14 cellular contexts compared by ENCODE assay signal in the genomic region with DNA sequence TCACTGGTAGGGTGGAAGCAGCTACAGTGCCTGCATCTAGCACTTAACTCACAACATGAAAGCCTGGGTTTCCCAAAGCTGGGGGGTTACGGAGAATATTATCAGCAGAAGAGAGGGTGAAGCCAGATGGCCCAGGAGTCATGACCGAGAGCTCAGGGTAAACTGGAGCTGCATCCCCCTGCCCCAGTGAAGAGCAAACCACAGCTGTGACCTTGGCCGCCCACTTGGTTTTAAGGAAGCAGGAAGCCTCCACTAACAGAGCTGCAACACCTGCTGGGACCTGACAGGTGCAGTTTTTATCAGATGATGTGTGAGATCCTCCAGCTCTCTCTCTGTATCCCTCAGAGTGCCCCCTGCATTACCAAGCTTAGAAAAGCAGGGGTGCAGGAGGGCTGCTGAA. TPM values are rescaled to one million over a fixed set of nuclear protein-coding genes. Genes with fewer than 3 reads are reported as not detected.
DNase-seq lines count a peak whose midpoint lies in the region; TF ChIP-seq lines count a peak whose summit lies in the region.
"Had no signal": no experiment of that assay in that cellular context is flagged by ENCODE, and none has a peak within 500 bp of the region (broad histone marks: within the 10 kb centered on the region; RNA-seq: fewer than 3 reads in every experiment).

No MANE protein-coding gene starts in this region.

- H3K9me3 Mint-ChIP-seq in endodermal cell, result no peaks in the 10 kb centered on the region
- no peaks in the 10 kb centered on the region for H3K9me3 Mint-ChIP-seq in progenitor cell of endocrine pancreas (ENCODE audit: low read depth)
- no peaks in the 10 kb centered on the region for H3K9me3 Mint-ChIP-seq in immature natural killer cell

- no peak overlapping the region for H3K4me3 ChIP-seq in endodermal cell (ENCODE audit: low read length)
- H3K4me3 ChIP-seq: BLaER1 treated with 17β-estradiol and CSF1 and Interleukin-3, amounts not matched to agents 10 nM and 100 nM; body of pancreas; uterus had no signal

- H3K27ac Mint-ChIP-seq in endodermal cell (no peak overlapping the region), progenitor cell of endocrine pancreas (peak overlapping the region; percentile 48), immature natural killer cell (peak overlapping the region in 1 of 6 donors; percentile 6)

- WGBS in endodermal cell (ENCODE audit: insufficient coverage in 1 of 2, insufficient read length in 1 of 2), 2 experiments, result 96 to 100% methylated on average over 2 to 3 of the region's 3 CpGs

- H3K27me3 Mint-ChIP-seq in endodermal cell (ENCODE audit: insufficient read depth) (no peaks in the 10 kb centered on the region), progenitor cell of endocrine pancreas (no peaks in the 10 kb centered on the region), immature natural killer cell (ENCODE audit: low read depth in 3 of 3) (peaks cover 0 to 2% (median 0%) of the 10 kb centered on the region in 3 donors)

- TF ChIP-seq CTCF in endodermal cell (conservative IDR thresholded peaks at IDR 0.05), result no peak
- TF ChIP-seq CTCF in progenitor cell of endocrine pancreas (IDR thresholded peaks at IDR 0.05; ENCODE audit: unreplicated experiment), result no peak

- DNase-seq in DMS53 (lab: John Stamatoyannopoulos, UW) (peak; percentile 83), NCI-H146 (lab: John Stamatoyannopoulos, UW) (peak; percentile 52), endodermal cell (peak; percentile 32), progenitor cell of endocrine pancreas (ENCODE audit: low spot score, unreplicated experiment) (no peak), GF-D8 (lab: John Stamatoyannopoulos, UW) (no peak), putamen (ENCODE audit: low spot score) (no peak), immature natural killer cell (no peak)
- DNase-seq: activated naive CD4-positive, alpha-beta T cell treated with Interleukin-2 at 50 U/mL for 16 hours; body of pancreas; effector CD8-positive, alpha-beta T cell; NCI-H1092 treated with DMSO at 0.1 percent for 48 hours; NCI-H524 treated with DMSO at 0.1 percent for 48 hours; uterus had no signal

- no peaks in the 10 kb centered on the region for H3K9me3 ChIP-seq in endodermal cell (ENCODE audit: control insufficient read depth, low read length)
- H3K9me3 ChIP-seq: BLaER1 treated with 17β-estradiol and CSF1 and Interleukin-3, amounts not matched to agents 10 nM and 100 nM; body of pancreas; uterus had no signal

- H3K36me3 Mint-ChIP-seq in endodermal cell (ENCODE audit: low read depth) (peaks cover 65% of the 10 kb centered on the region), progenitor cell of endocrine pancreas (ENCODE audit: insufficient read depth) (peaks cover 28% of the 10 kb centered on the region), immature natural killer cell (peaks cover 19 to 40% (median 23%) of the 10 kb centered on the region in 3 donors)

- peaks cover 38% of the 10 kb centered on the region for H3K4me1 Mint-ChIP-seq in endodermal cell
- H3K4me1 Mint-ChIP-seq in progenitor cell of endocrine pancreas (ENCODE audit: low read depth), result no peaks in the 10 kb centered on the region
- peaks cover 20 to 23% of the 10 kb centered on the region in 2 donors for H3K4me1 Mint-ChIP-seq in immature natural killer cell

- no peaks in the 10 kb centered on the region for H3K27me3 ChIP-seq in endodermal cell (ENCODE audit: control insufficient read depth, insufficient read depth, low read length, poor library complexity, severe bottlenecking)
- H3K27me3 ChIP-seq: BLaER1 treated with 17β-estradiol and CSF1 and Interleukin-3, amounts not matched to agents 10 nM and 100 nM; body of pancreas; uterus had no signal

- no peak overlapping the region for H3K4me3 Mint-ChIP-seq in endodermal cell
- no peak overlapping the region for H3K4me3 Mint-ChIP-seq in progenitor cell of endocrine pancreas (ENCODE audit: low read depth)
- H3K4me3 Mint-ChIP-seq in immature natural killer cell, result no peak overlapping the region

- H3K27ac ChIP-seq in endodermal cell (ENCODE audit: low read depth, low read length), result no peak overlapping the region
- H3K27ac ChIP-seq: body of pancreas had no signal

- H3K36me3 ChIP-seq in endodermal cell (ENCODE audit: control insufficient read depth, insufficient read depth, low read length), result peaks cover 71% of the 10 kb centered on the region
- H3K36me3 ChIP-seq: uterus had no signal

- no peak overlapping the region for H3K9ac ChIP-seq in endodermal cell (ENCODE audit: extremely low read depth, low read length, poor library complexity, severe bottlenecking)

- H3K4me1 ChIP-seq in endodermal cell (ENCODE audit: control insufficient read depth, insufficient read depth, low read length), result peaks cover 11% of the 10 kb centered on the region
- H3K4me1 ChIP-seq: body of pancreas had no signal

RNA-seq across cellular contexts. Expression of gene TCP11L1, which starts 20.9 kb away (rescaled TPM):
- total RNA-seq in endodermal cell (10 to 100 TPM; 54.0 to 63.7 TPM), progenitor cell of endocrine pancreas (19.9 and 20.2 TPM in 2 replicates)
- 18.3 TPM for polyA plus RNA-seq in endodermal cell (2013, experiment 1 of 2)
- polyA plus RNA-seq in endodermal cell (2013, experiment 2 of 2), result 16.8 TPM
- 1 to 10 TPM; 3.6 to 9.9 (median 6.7) TPM for polyA plus RNA-seq in immature natural killer cell

RNA-seq across cellular contexts. Expression of gene DEPDC7, which starts 44.6 kb away (rescaled TPM):
- total RNA-seq in endodermal cell (10 to 100 TPM in 1 of 2 donors, 1 to 10 TPM in 1; 7.7 to 11.4 TPM), progenitor cell of endocrine pancreas (1.7 and 2.1 TPM in 2 replicates)
- 6.4 TPM for polyA plus RNA-seq in endodermal cell (2013, experiment 1 of 2)
- 6.6 TPM for polyA plus RNA-seq in endodermal cell (2013, experiment 2 of 2)
- polyA plus RNA-seq in immature natural killer cell, result 1 to 10 TPM in 2 of 3 donors, under 1 TPM in 1; 0.65 to 1.3 (median 1.3) TPM

Comparison
In these comparisons a context has a peak if more than half of its experiments do, and no peak if none do; other contexts are left out.
1. DNase-seq: peak in DMS53 (single experiment), NCI-H146 (single experiment) and endodermal cell (single experiment); none in progenitor cell of endocrine pancreas (single experiment), GF-D8 (single experiment), putamen (single experiment) and immature natural killer cell (0 of 3).